8 cellular contexts compared by ENCODE assay signal in genomic region chr7:118184392-118184899, GRCh38. TPM values are rescaled to one million over a fixed set of nuclear protein-coding genes. Genes with fewer than 3 reads are reported as not detected.
A peak's percentile ranks its signal among the peaks of the same experiment; 100 is the strongest.
DNase-seq lines count a peak whose midpoint lies in the region; ATAC-seq and TF ChIP-seq lines count a peak whose summit lies in the region.

No MANE protein-coding gene starts in this region.

- POLR2A ChIA-PET in Panc1 (lab: Charles Lee) = no interaction called here

- no peaks in the 10 kb centered on the region for H3K9me3 ChIP-seq in Panc1 (ENCODE audit: control insufficient read depth, insufficient read depth, low read depth, low read length)
- no peaks in the 10 kb centered on the region for H3K9me3 ChIP-seq in neural cell (ENCODE audit: low read length)

- peak overlapping the region; percentile 72 for H3K4me2 ChIP-seq in neural cell (ENCODE audit: low read length)

- H3K4me1 ChIP-seq in Panc1 (ENCODE audit: control insufficient read depth, insufficient read depth, low read length) = peaks cover 15% of the 10 kb centered on the region

- peak overlapping the region; percentile 95 to 99 for H3K27ac Mint-ChIP-seq in effector memory CD8-positive, alpha-beta T cell

- no peaks in the 10 kb centered on the region for H3K27me3 Mint-ChIP-seq in effector memory CD8-positive, alpha-beta T cell

- no TSS peak for BruUV-seq in Panc1 (replicated peaks; lab: Mats Ljungman, UMichigan)

- H3K36me3 ChIP-seq in Panc1 (ENCODE audit: control insufficient read depth, insufficient read depth, low read length) (peaks cover 22% of the 10 kb centered on the region), neural cell (ENCODE audit: insufficient read depth, low read length) (peaks cover 13% of the 10 kb centered on the region)

- CTCF ChIA-PET in Panc1 (lab: Charles Lee) = no interaction called here

- peaks cover 43% of the 10 kb centered on the region for H3K79me2 ChIP-seq in neural cell (replicated peaks; ENCODE audit: insufficient read depth, low read length)

- H3K27me3 ChIP-seq in Panc1 (ENCODE audit: control insufficient read depth, insufficient read depth, low read length) = no peaks in the 10 kb centered on the region
- H3K27me3 ChIP-seq in neural cell (ENCODE audit: insufficient read depth, low read depth, low read length) = no peaks in the 10 kb centered on the region

- no peaks in the 10 kb centered on the region for H3F3A ChIP-seq in neural cell (ENCODE audit: insufficient read depth, low read length, poor library complexity, severe bottlenecking)

- ATAC-seq in Panc1 (no peak), GM21367 (IDR thresholded peaks at IDR 0.05; ENCODE audit: unreplicated experiment) (no peak)
- no peak for ATAC-seq in effector memory CD8-positive, alpha-beta T cell (replicated peaks)

- H3K4me1 Mint-ChIP-seq in effector memory CD8-positive, alpha-beta T cell (ENCODE audit: low read depth in 2 of 2) = peaks cover 18 to 35% of the 10 kb centered on the region in 2 donors

- DNase-seq in DMS 273 (lab: John Stamatoyannopoulos, UW; ENCODE audit: unreplicated experiment) (peak; percentile 54), DMS 273 treated with DMSO at 0.1 percent for 48 hours (lab: John Stamatoyannopoulos, UW) (no peak), Panc1 (ENCODE audit: low read depth, low spot score) (no peak), NCI-H2107 treated with DMSO at 0.1 percent for 48 hours (lab: John Stamatoyannopoulos, UW; ENCODE audit: unreplicated experiment) (no peak)
- DNase-seq in effector memory CD8-positive, alpha-beta T cell = no peak
- DNase-seq in NK-92 treated with Interleukin-12 subunit alpha and Interleukin-12 subunit beta, amount 100 ng/mL, for 24 hours (lab: John Stamatoyannopoulos, UW) = no peak

- intact Hi-C loops in Panc1 (cut with micrococcal nuclease; ENCODE audit: unreplicated experiment) = no loop called here

- no peaks in the 10 kb centered on the region for H3K9me2 ChIP-seq in neural cell (ENCODE audit: insufficient read depth, low read length)

- peak overlapping the region; percentile 81 for H3K9ac ChIP-seq in neural cell (ENCODE audit: low read length)

- H3K9me3 Mint-ChIP-seq in effector memory CD8-positive, alpha-beta T cell = no peaks in the 10 kb centered on the region

- H3K27ac ChIP-seq in Panc1 (ENCODE audit: low read length) (peak overlapping the region; percentile 99), neural cell (ENCODE audit: low read length) (peak overlapping the region; percentile 77)

- H3K4me3 Mint-ChIP-seq in effector memory CD8-positive, alpha-beta T cell = peak overlapping the region; percentile 88 to 92

- H4K20me1 ChIP-seq in neural cell (ENCODE audit: insufficient read depth) = no peaks in the 10 kb centered on the region

- H2AFZ ChIP-seq in neural cell (ENCODE audit: low read depth, low read length) = peak overlapping the region; percentile 93

- H3K36me3 Mint-ChIP-seq in effector memory CD8-positive, alpha-beta T cell (ENCODE audit: insufficient read depth) = peaks cover 51% of the 10 kb centered on the region

- in situ Hi-C loops in Panc1 (cut with HindIII; ENCODE audit: low pct_unique_long_range_greater_than_20kb, low sequenced_read_pairs) = no loop called here

- no peak for TF ChIP-seq EP300 in neural cell (conservative IDR thresholded peaks at IDR 0.05; ENCODE audit: poor library complexity, severe bottlenecking)

- H3K4me3 ChIP-seq in Panc1 (ENCODE audit: low read depth in 2 of 2, low read length in 2 of 2) (peak overlapping the region; percentile 89 to 90), neural cell (ENCODE audit: low read length) (peak overlapping the region; percentile 91)

- TF ChIP-seq CTCF in Panc1 (IDR thresholded peaks at IDR 0.05) (no peak), neural cell (IDR thresholded peaks at IDR 0.05; ENCODE audit: poor library complexity, severe bottlenecking) (no peak)

- TF ChIP-seq RAD21 in neural cell (conservative IDR thresholded peaks at IDR 0.05) = no peak

TF ChIP-seq in neural cell, 6 proteins besides CTCF, POLR2A, EP300 and RAD21:
- TF ChIP-seq EZH2 (IDR thresholded peaks at IDR 0.05; ENCODE audit: borderline replicate concordance, insufficient read depth, low read length, poor library complexity, severe bottlenecking) = no peak
- no peak for TF ChIP-seq TAF1 (IDR thresholded peaks at IDR 0.05; ENCODE audit: low read depth)
- no peak for TF ChIP-seq MXI1 (conservative IDR thresholded peaks at IDR 0.05; ENCODE audit: poor library complexity, severe bottlenecking)
- peak; percentile 6 for TF ChIP-seq SMC3 (conservative IDR thresholded peaks at IDR 0.05; ENCODE audit: poor library complexity)
- TF ChIP-seq REST (IDR thresholded peaks at IDR 0.05; ENCODE audit: borderline replicate concordance) = no peak

RNA-seq across cellular contexts. Expression of gene LSM8, which starts 0.5 kb away (rescaled TPM):
- total RNA-seq in Panc1 (2021; ENCODE audit: unreplicated experiment) = 27.9 TPM
- polyA plus RNA-seq in Panc1 (2012; ENCODE audit: insufficient read length) = 30.9 TPM
- 86.3 and 157 TPM in 2 replicates for polyA plus RNA-seq in neural cell
- 109 and 130 TPM in 2 replicates for polyA minus RNA-seq in neural cell

RNA-seq across cellular contexts. Expression of gene ANKRD7, which starts 40.1 kb away (rescaled TPM):
- total RNA-seq in Panc1 (2021; ENCODE audit: unreplicated experiment) = 1.0 TPM
- polyA plus RNA-seq in Panc1 (2012; ENCODE audit: insufficient read length) = 0.64 TPM
- not detected in 2 replicates for polyA plus RNA-seq in neural cell
- not detected in 2 replicates for polyA minus RNA-seq in neural cell
